ENCODE assay signal across 19 cellular contexts in genomic region chr5:172339264-172340180, GRCh38. TPM values are rescaled to one million over a fixed set of nuclear protein-coding genes. Genes with fewer than 3 reads are reported as not detected.
DNase-seq lines count a peak whose midpoint lies in the region; FAIRE-seq and TF ChIP-seq lines count a peak whose summit lies in the region.
"Had no signal": no experiment of that assay in that cellular context is flagged by ENCODE, and none has a peak within 500 bp of the region (broad histone marks: within the 10 kb centered on the region; RNA-seq: fewer than 3 reads in every experiment).

No MANE protein-coding gene starts in this region.

- no peak overlapping the region for H2BK120ac ChIP-seq in H1 (replicated peaks; ENCODE audit: low read depth, low read length)

- no peak overlapping the region for H3K18ac ChIP-seq in H1 (ENCODE audit: extremely low read depth, low read length)

- in situ Hi-C loops in G401 (cut with HindIII; ENCODE audit: low sequenced_read_pairs): no loop called here

- H3K9ac ChIP-seq in BLaER1 treated with 17β-estradiol and CSF1 and Interleukin-3, amounts not matched to agents 10 nM and 100 nM: peak overlapping the region in 1 of 11 experiments; percentile 56; a peak in 1 of 22 replicates
- no peak overlapping the region for H3K9ac ChIP-seq in H1 (replicated peaks in 1 of 4; ENCODE audit: extremely low read depth in 1 of 4, low read depth in 3 of 4, low read length in 3 of 4)
- H3K9ac ChIP-seq: GM23248 had no signal

- H3K9me3 Mint-ChIP-seq in CD14-positive monocyte: no peaks in the 10 kb centered on the region

- no peaks in the 10 kb centered on the region for H3K27me3 ChIP-seq in BLaER1 treated with 17β-estradiol and CSF1 and Interleukin-3, amounts not matched to agents 10 nM and 100 nM
- no peaks in the 10 kb centered on the region for H3K27me3 ChIP-seq in H1 (replicated peaks in 1 of 4; ENCODE audit: control insufficient read depth in 3 of 4, extremely low read depth in 1 of 4, insufficient read depth in 3 of 4, low read length in 3 of 4)
- H3K27me3 ChIP-seq in osteoblast (ENCODE audit: insufficient read depth, low read length): no peaks in the 10 kb centered on the region
- H3K27me3 ChIP-seq: MG63 had no signal

- no peak overlapping the region for H3K27ac Mint-ChIP-seq in CD14-positive monocyte

- peaks cover 2 to 5% (median 2%) of the 10 kb centered on the region in 3 donors for H3K27me3 Mint-ChIP-seq in CD14-positive monocyte (ENCODE audit: low read depth in 3 of 3)

- H3K79me2 ChIP-seq in H1 (ENCODE audit: control insufficient read depth in 1 of 2, insufficient read depth in 2 of 2, low read length in 2 of 2) (no peaks in the 10 kb centered on the region), osteoblast (ENCODE audit: insufficient read depth, low read length) (no peaks in the 10 kb centered on the region)

- H2BK15ac ChIP-seq in H1 (ENCODE audit: low read length): no peak overlapping the region

- H3K56ac ChIP-seq in H1 (replicated peaks; ENCODE audit: insufficient read length, low read depth, low read length): no peak overlapping the region

- H3K4me2 ChIP-seq in BLaER1 treated with 17β-estradiol and CSF1 and Interleukin-3, amounts not matched to agents 10 nM and 100 nM: peak overlapping the region in 8 of 11 experiments; percentile 63 to 92 (median 77); a peak in 18 of 22 replicates
- no peak overlapping the region for H3K4me2 ChIP-seq in H1 (ENCODE audit: insufficient read depth in 1 of 2, low read depth in 2 of 2, low read length in 2 of 2)
- H3K4me2 ChIP-seq in osteoblast (ENCODE audit: insufficient read depth, low read length): no peak overlapping the region
- H3K4me2 ChIP-seq: PC-9 had no signal

- WGBS in H1 (ENCODE audit: extremely low coverage in 1 of 2, insufficient coverage in 1 of 2, insufficient read length in 1 of 2, insufficient replicate concordance in 2 of 2, low coverage in 1 of 2, low lambda C conversion rate in 2 of 2, missing lambda C conversion rate in 1 of 2), 2 experiments: 94% methylated on average over 35 of the region's 35 CpGs; no CpG with 5 or more reads in 1 of the 2 experiments

- no peak overlapping the region for H2AK5ac ChIP-seq in H1 (ENCODE audit: low read depth, low read length)

- DNase-seq in G401 (ENCODE audit: low spot score): peak; percentile 92
- no peak for DNase-seq in H1 (ENCODE audit: low read depth in 1 of 2, low spot score in 2 of 2)
- DNase-seq in osteoblast (ENCODE audit: insufficient read length, low spot score, missing footprints): peak; percentile 86
- DNase-seq in CD14-positive monocyte (ENCODE audit: low spot score): no peak
- DNase-seq in DMS 273 treated with DMSO at 0.1 percent for 48 hours (lab: John Stamatoyannopoulos, UW): no peak
- DNase-seq in SIG-M5 (lab: John Stamatoyannopoulos, UW): no peak
- DNase-seq: GM23248, IMR-90, KG1, MG63, NCI-H1105 treated with DMSO at 0.1 percent for 48 hours, NCI-H146, NCI-H2227 treated with DMSO at 0.1 percent for 48 hours, NCI-H526 treated with DMSO at 0.1 percent for 48 hours, PC-9, SHP77 had no signal

- no peak overlapping the region for H2AFZ ChIP-seq in H1 (ENCODE audit: low read length)
- H2AFZ ChIP-seq in osteoblast (ENCODE audit: low read length): no peak overlapping the region
- H2AFZ ChIP-seq: GM23248, PC-9 had no signal

- TF ChIP-seq POLR2A in H1 (IDR thresholded peaks at IDR 0.05; ENCODE audit: control extremely low read depth in 1 of 2, low read depth in 2 of 2, low read length in 2 of 2): no peak; a peak in 1 of 3 replicates

- no peak overlapping the region for H3K4me3 Mint-ChIP-seq in CD14-positive monocyte

- TF ChIP-seq EP300 in H1 (IDR thresholded peaks at IDR 0.05; ENCODE audit: borderline replicate concordance in 1 of 2, low read depth in 2 of 2, low read length in 2 of 2): no peak

- H3K79me1 ChIP-seq in H1 (ENCODE audit: low read depth, low read length): no peaks in the 10 kb centered on the region

- H3K23ac ChIP-seq in H1 (ENCODE audit: insufficient read length): no peak overlapping the region

- no peak overlapping the region for H4K91ac ChIP-seq in H1 (replicated peaks; ENCODE audit: insufficient read length, low read length)

- H2BK20ac ChIP-seq in H1 (ENCODE audit: low read length): no peak overlapping the region

- H2BK12ac ChIP-seq in H1 (ENCODE audit: low read depth, low read length): no peak overlapping the region

- no peak overlapping the region for H4K5ac ChIP-seq in H1 (ENCODE audit: insufficient read length, low read depth, low read length)

- H3K23me2 ChIP-seq in H1 (ENCODE audit: low read depth, low read length): no peaks in the 10 kb centered on the region; the same call in 1 of the 2 replicates

- POLR2A ChIA-PET in H1 (lab: Charles Lee; ENCODE audit: partially characterized antibody): interaction anchor here (0.6 to 1.0 kb wide), 2 partner anchors 11 to 149 kb away, joined by 3 to 4 read pairs; no protein-coding TSS in a partner anchor

- H3K4me3 ChIP-seq in BLaER1 treated with 17β-estradiol and CSF1 and Interleukin-3, amounts not matched to agents 10 nM and 100 nM: no peak overlapping the region
- H3K4me3 ChIP-seq in H1 (ENCODE audit: extremely low read depth in 1 of 4, insufficient read depth in 2 of 4, low read depth in 3 of 4, low read length in 4 of 4) (no peak overlapping the region), osteoblast (ENCODE audit: insufficient read depth, low read length) (no peak overlapping the region)
- H3K4me3 ChIP-seq: GM23248, HAP-1, MG63, PC-9 had no signal

- peak overlapping the region in 1 of 11 experiments; percentile 14; a peak in 1 of 22 replicates for H3K27ac ChIP-seq in BLaER1 treated with 17β-estradiol and CSF1 and Interleukin-3, amounts not matched to agents 10 nM and 100 nM
- H3K27ac ChIP-seq in H1 (ENCODE audit: low read depth, low read length): no peak overlapping the region
- no peak overlapping the region for H3K27ac ChIP-seq in osteoblast (ENCODE audit: low read depth, low read length)
- H3K27ac ChIP-seq: GM23248, PC-9 had no signal

- H3K36me3 Mint-ChIP-seq in CD14-positive monocyte: no peaks in the 10 kb centered on the region

- CTCF ChIA-PET in H1 (lab: Charles Lee; ENCODE audit: partially characterized antibody): interaction anchor here (1.0 to 1.8 kb wide), 4 partner anchors 8 to 183 kb away, joined by 3 to 4 read pairs (median 4); no protein-coding TSS in a partner anchor

- H3K9me3 ChIP-seq in BLaER1 treated with 17β-estradiol and CSF1 and Interleukin-3, amounts not matched to agents 10 nM and 100 nM (replicated peaks in 1 of 11): no peaks in the 10 kb centered on the region
- no peaks in the 10 kb centered on the region for H3K9me3 ChIP-seq in H1 (ENCODE audit: insufficient read depth in 2 of 2, low read depth in 1 of 2, low read length in 1 of 2)
- H3K9me3 ChIP-seq in osteoblast (ENCODE audit: low read depth, low read length): no peaks in the 10 kb centered on the region
- H3K9me3 ChIP-seq: HAP-1, MG63 had no signal

- H4K20me1 ChIP-seq in BLaER1 treated with 17β-estradiol and CSF1 and Interleukin-3, amounts not matched to agents 10 nM and 100 nM: peaks cover 0 to 37% (median 0%) of the 10 kb centered on the region in 11 experiments; a peak in 7 of 22 replicates
- peaks cover 0 to 2% of the 10 kb centered on the region in 2 experiments for H4K20me1 ChIP-seq in H1 (replicated peaks in 1 of 2; ENCODE audit: control insufficient read depth in 1 of 2, insufficient read depth in 2 of 2, low read length in 2 of 2)
- no peaks in the 10 kb centered on the region for H4K20me1 ChIP-seq in osteoblast (ENCODE audit: insufficient read depth, low read length)

- peaks cover 0 to 97% (median 12%) of the 10 kb centered on the region in 11 experiments; a peak in 13 of 22 replicates for H3K36me3 ChIP-seq in BLaER1 treated with 17β-estradiol and CSF1 and Interleukin-3, amounts not matched to agents 10 nM and 100 nM
- peaks cover 0 to 27% (median 17%) of the 10 kb centered on the region in 4 experiments; a peak in 6 of 8 replicates for H3K36me3 ChIP-seq in H1 (ENCODE audit: control insufficient read depth in 2 of 4, insufficient read depth in 4 of 4, low read length in 3 of 4)
- H3K36me3 ChIP-seq in osteoblast (ENCODE audit: insufficient read depth, low read length): peaks cover 57% of the 10 kb centered on the region

- H2BK5ac ChIP-seq in H1 (ENCODE audit: low read depth, low read length): no peak overlapping the region

- H3K4me1 Mint-ChIP-seq in CD14-positive monocyte: no peaks in the 10 kb centered on the region

- TF ChIP-seq CTCF in H1 (IDR thresholded peaks at IDR 0.05; ENCODE audit: control extremely low read depth in 1 of 3, insufficient read depth in 1 of 3, low read depth in 1 of 3, low read length in 3 of 3) (no peak), osteoblast (IDR thresholded peaks at IDR 0.05; ENCODE audit: extremely low read depth, low read depth, low read length) (no peak), CD14-positive monocyte (IDR thresholded peaks at IDR 0.05) (no peak)

- no peak overlapping the region for H3K14ac ChIP-seq in H1 (ENCODE audit: insufficient read length)

- intact Hi-C loops in CD14-positive monocyte (cut with micrococcal nuclease): no loop called here

- no peak overlapping the region for H3K4ac ChIP-seq in H1 (replicated peaks; ENCODE audit: insufficient read length, low read depth, low read length)

- FAIRE-seq in H1 (lab: Jason Lieb, UNC): no peak
- FAIRE-seq: GM18507 had no signal

- TF ChIP-seq RAD21 in H1 (IDR thresholded peaks at IDR 0.05 in 1 of 2, conservative IDR thresholded peaks at IDR 0.05 in 1 of 2; ENCODE audit: low read depth in 2 of 2, low read length in 2 of 2): no peak

- H4K8ac ChIP-seq in H1 (ENCODE audit: extremely low read depth, insufficient read depth, low read length): peak overlapping the region; percentile 1; the same call in 1 of the 2 replicates

- H3K4me1 ChIP-seq in BLaER1 treated with 17β-estradiol and CSF1 and Interleukin-3, amounts not matched to agents 10 nM and 100 nM: peaks cover 21 to 44% (median 40%) of the 10 kb centered on the region in 10 experiments
- no peaks in the 10 kb centered on the region for H3K4me1 ChIP-seq in H1 (replicated peaks in 1 of 4; ENCODE audit: control insufficient read depth in 3 of 4, insufficient read depth in 4 of 4, low read length in 3 of 4)
- H3K4me1 ChIP-seq in osteoblast (ENCODE audit: insufficient read depth, low read length): no peaks in the 10 kb centered on the region
- H3K4me1 ChIP-seq: HAP-1 had no signal

RNA-seq across cellular contexts. Expression of gene UBTD2, which starts 56.0 kb away (rescaled TPM):
- total RNA-seq in G401 (2014; rRNA removed; shearing (Covaris generic)): 36.1 and 40.0 TPM in 2 replicates
- 38.4 and 39.2 TPM in 2 replicates for total RNA-seq in H1 (2021; fragmentation: NEBNext Ultra II Directional; extraction: Animal tissue kit (Norgen Biotek cat#: 25700))
- 9.4 and 14.5 TPM in 2 replicates for polyA plus RNA-seq in H1 (2011; rRNA removed)
- polyA plus RNA-seq in H1 (2011; cell fraction: cytosol; rRNA removed): 15.5 TPM
- polyA plus RNA-seq in H1 (2011; cell fraction: nucleus; rRNA removed): 8.5 TPM
- 17.5 to 24.4 TPM (median 20.2 TPM) in 4 replicates for polyA plus RNA-seq in H1 (2012, experiment 1 of 2)
- 4.4 TPM for polyA plus RNA-seq in H1 (2012, experiment 2 of 2)
- polyA plus RNA-seq in H1 (2013, experiment 1 of 2): 20.3 TPM
- 21.0 TPM for polyA plus RNA-seq in H1 (2013, experiment 2 of 2)
- polyA minus RNA-seq in H1 (2011; rRNA and poly(A)+ RNA removed): 21.4 and 27.8 TPM in 2 replicates
- polyA minus RNA-seq in H1 (2011; cell fraction: cytosol; rRNA and poly(A)+ RNA removed): 17.1 TPM
- polyA minus RNA-seq in H1 (2011; cell fraction: nucleus; rRNA and poly(A)+ RNA removed): 19.4 TPM
- total RNA-seq in osteoblast: 37.6 and 38.3 TPM in 2 replicates
- polyA plus RNA-seq in CD14-positive monocyte: 1 to 10 TPM; 2.6 to 3.2 TPM

Comparison
In these comparisons a context has a peak if more than half of its experiments do, and no peak if none do; other contexts are left out.
1. H3K4me2 ChIP-seq: peak in BLaER1 treated with 17β-estradiol and CSF1 and Interleukin-3, amounts not matched to agents 10 nM and 100 nM (8 of 11); none in H1 (0 of 2) and osteoblast (single experiment).
2. DNase-seq: peak in G401 (single experiment) and osteoblast (single experiment); none in H1 (0 of 2), CD14-positive monocyte (single experiment), DMS 273 treated with DMSO at 0.1 percent for 48 hours (single experiment) and SIG-M5 (single experiment).